3 cellular contexts compared by ENCODE assay signal in the genomic region with DNA sequence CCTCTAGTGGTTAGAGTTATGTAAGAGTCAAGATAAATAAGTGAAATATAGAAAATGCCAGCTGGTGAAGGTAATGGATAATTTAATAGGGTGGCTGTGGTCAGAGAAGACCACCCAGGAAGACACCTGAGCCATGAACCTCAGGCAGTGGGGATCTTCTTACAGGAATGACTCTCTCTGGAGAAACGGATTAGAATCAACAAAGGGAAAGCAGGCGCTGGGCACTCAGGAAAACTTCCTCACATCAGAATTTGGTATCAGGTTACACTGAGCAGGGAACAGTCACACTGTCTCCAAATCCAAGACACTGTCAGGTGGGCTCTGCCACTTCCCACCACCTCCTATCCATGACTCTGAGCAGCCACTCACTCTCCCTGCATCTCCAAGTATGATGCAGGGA.
"Had no signal": no experiment of that assay in that cellular context is flagged by ENCODE, and none has a peak within 500 bp of the region (broad histone marks: within the 10 kb centered on the region; RNA-seq: fewer than 3 reads in every experiment).

No MANE protein-coding gene starts in this region.

- DNase-seq: GDM1, GF-D8 had no signal

- H3K4me3 ChIP-seq: GM12878 had no signal
